ENCODE assay signal across 1 cellular context in the genomic region with DNA sequence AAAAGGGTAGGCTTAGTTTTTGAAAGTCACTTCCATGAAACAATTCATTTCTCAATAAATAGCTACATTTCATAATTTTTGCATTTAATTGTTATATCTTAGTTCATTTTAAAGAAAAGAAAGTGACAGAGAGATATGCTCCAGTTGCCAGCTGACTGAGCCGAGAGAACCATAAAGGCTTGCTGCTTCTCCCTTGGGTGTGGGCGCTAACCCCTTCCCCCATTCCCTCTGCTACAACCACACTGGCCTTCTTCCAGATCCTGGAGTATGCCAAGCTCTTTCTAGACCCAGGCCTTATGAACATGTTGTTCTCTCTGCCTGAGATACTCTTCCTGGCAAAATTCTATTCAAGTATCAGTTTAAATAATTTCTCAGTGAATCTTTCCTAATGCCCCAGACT.
TF ChIP-seq lines count a peak whose summit lies in the region.

No MANE protein-coding gene starts in this region.

TF ChIP-seq in K562, 482 proteins besides CTCF, POLR2A, EP300 and RAD21:
- TF ChIP-seq, protein P1, sequence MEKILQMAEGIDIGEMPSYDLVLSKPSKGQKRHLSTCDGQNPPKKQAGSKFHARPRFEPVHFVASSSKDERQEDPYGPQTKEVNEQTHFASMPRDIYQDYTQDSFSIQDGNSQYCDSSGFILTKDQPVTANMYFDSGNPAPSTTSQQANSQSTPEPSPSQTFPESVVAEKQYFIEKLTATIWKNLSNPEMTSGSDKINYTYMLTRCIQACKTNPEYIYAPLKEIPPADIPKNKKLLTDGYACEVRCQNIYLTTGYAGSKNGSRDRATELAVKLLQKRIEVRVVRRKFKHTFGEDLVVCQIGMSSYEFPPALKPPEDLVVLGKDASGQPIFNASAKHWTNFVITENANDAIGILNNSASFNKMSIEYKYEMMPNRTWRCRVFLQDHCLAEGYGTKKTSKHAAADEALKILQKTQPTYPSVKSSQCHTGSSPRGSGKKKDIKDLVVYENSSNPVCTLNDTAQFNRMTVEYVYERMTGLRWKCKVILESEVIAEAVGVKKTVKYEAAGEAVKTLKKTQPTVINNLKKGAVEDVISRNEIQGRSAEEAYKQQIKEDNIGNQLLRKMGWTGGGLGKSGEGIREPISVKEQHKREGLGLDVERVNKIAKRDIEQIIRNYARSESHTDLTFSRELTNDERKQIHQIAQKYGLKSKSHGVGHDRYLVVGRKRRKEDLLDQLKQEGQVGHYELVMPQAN (IDR thresholded peaks at IDR 0.05; ENCODE audit: borderline replicate concordance) = no peak
- TF ChIP-seq TGIF2 (CRISPR knock-in tag; IDR thresholded peaks at IDR 0.05) (no peak), ZNF316 (IDR thresholded peaks at IDR 0.05) (no peak), HDAC1 (IDR thresholded peaks at IDR 0.05) (no peak), RBM15 (IDR thresholded peaks at IDR 0.05; ENCODE audit: insufficient read depth, low read length) (no peak), MTA3 (IDR thresholded peaks at IDR 0.05; ENCODE audit: borderline replicate concordance) (no peak), ZFP36 (IDR thresholded peaks at IDR 0.05; ENCODE audit: low read depth, low read length, partially characterized antibody) (no peak), ZNF197 (CRISPR knock-in tag; IDR thresholded peaks at IDR 0.05; ENCODE audit: low read depth) (no peak), FOXK2 (conservative IDR thresholded peaks at IDR 0.05 in 1 of 2, IDR thresholded peaks at IDR 0.05 in 1 of 2; ENCODE audit: low read depth in 2 of 2) (no peak), FOXA3 (CRISPR knock-in tag; conservative IDR thresholded peaks at IDR 0.05 in 1 of 2, IDR thresholded peaks at IDR 0.05 in 1 of 2) (no peak), ESRRB (CRISPR knock-in tag; IDR thresholded peaks at IDR 0.05; ENCODE audit: borderline replicate concordance) (no peak), SMARCB1 (IDR thresholded peaks at IDR 0.05; ENCODE audit: insufficient read length, low read depth) (peak; percentile 64), POLR2AphosphoS5 (IDR thresholded peaks at IDR 0.05; ENCODE audit: control insufficient read depth, insufficient read depth, low read depth, low read length) (no peak), RBBP5 (IDR thresholded peaks at IDR 0.05; ENCODE audit: borderline replicate concordance, insufficient read depth, low read length, poor library complexity, severe bottlenecking) (no peak), NFIC (IDR thresholded peaks at IDR 0.05) (peak; percentile 17; the same call in 1 of the 2 replicates), LEF1 (IDR thresholded peaks at IDR 0.05) (no peak)
- TF ChIP-seq, protein P2, sequence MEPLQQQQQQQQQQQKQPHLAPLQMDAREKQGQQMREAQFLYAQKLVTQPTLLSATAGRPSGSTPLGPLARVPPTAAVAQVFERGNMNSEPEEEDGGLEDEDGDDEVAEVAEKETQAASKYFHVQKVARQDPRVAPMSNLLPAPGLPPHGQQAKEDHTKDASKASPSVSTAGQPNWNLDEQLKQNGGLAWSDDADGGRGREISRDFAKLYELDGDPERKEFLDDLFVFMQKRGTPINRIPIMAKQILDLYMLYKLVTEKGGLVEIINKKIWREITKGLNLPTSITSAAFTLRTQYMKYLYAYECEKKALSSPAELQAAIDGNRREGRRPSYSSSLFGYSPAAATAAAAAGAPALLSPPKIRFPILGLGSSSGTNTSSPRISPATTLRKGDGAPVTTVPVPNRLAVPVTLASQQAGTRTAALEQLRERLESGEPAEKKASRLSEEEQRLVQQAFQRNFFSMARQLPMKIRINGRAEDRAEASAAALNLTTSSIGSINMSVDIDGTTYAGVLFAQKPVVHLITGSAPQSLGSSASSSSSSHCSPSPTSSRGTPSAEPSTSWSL (CRISPR knock-in tag; IDR thresholded peaks at IDR 0.05; ENCODE audit: borderline replicate concordance) = no peak
